ENCODE assay signal across 11 cellular contexts in the genomic region with DNA sequence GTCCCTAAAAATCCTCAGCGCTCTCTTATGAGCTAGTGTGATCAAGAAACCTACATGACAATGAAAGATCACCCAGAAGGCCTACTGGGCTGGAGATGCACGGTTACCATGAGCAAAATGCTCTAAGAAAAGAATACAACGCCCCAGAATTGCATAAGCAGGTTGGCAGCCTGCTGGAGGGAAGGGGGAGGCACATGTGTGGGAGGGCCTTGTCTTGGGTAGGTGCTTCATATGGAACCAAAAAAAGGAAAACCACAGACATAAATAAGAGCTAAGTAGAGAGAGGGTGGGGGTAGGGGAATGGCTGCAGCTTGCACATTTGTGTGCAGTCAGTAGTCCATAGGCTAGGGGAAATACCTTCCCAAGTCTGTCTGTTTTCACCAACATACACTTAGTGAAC. TPM values are rescaled to one million over a fixed set of nuclear protein-coding genes. Genes with fewer than 3 reads are reported as not detected.
DNase-seq lines count a peak whose midpoint lies in the region; ATAC-seq and TF ChIP-seq lines count a peak whose summit lies in the region.
"Had no signal": no experiment of that assay in that cellular context is flagged by ENCODE, and none has a peak within 500 bp of the region (broad histone marks: within the 10 kb centered on the region; RNA-seq: fewer than 3 reads in every experiment).

No MANE protein-coding gene starts in this region.

- H3K27ac Mint-ChIP-seq in CD8-positive, alpha-beta memory T cell = peak overlapping the region in 1 of 8 donors; percentile 22
- H3K27ac Mint-ChIP-seq in effector memory CD8-positive, alpha-beta T cell = no peak overlapping the region

- no peak overlapping the region for H3K27ac ChIP-seq in CD8-positive, alpha-beta memory T cell (ENCODE audit: low read depth, low read length)
- no peak overlapping the region for H3K27ac ChIP-seq in HEK293 (ENCODE audit: extremely low read depth, low read depth, low read length)

- peaks cover 0 to 4% (median 2%) of the 10 kb centered on the region in 3 donors for H3K36me3 Mint-ChIP-seq in CD8-positive, alpha-beta memory T cell
- H3K36me3 Mint-ChIP-seq in effector memory CD8-positive, alpha-beta T cell (ENCODE audit: insufficient read depth) = peaks cover 29% of the 10 kb centered on the region

- DNase-seq in CD8-positive, alpha-beta memory T cell = peak in 3 of 5 donors; percentile 32 to 76 (median 56)
- DNase-seq in T-helper 1 cell (peak in 3 of 5 donors; percentile 25 to 44 (median 29)), GM03348 (ENCODE audit: low spot score) (no peak)
- DNase-seq in effector memory CD8-positive, alpha-beta T cell = no peak
- DNase-seq: EL had no signal

- H3K4me3 ChIP-seq in CD8-positive, alpha-beta memory T cell (ENCODE audit: low read length) = no peak overlapping the region
- H3K4me3 ChIP-seq in HEK293 (ENCODE audit: low read depth, low read length) = no peak overlapping the region

- H3K4me1 ChIP-seq in CD8-positive, alpha-beta memory T cell (ENCODE audit: insufficient read depth, low read length) = peaks cover 36% of the 10 kb centered on the region
- no peaks in the 10 kb centered on the region; the same call in 1 of the 2 replicates for H3K4me1 ChIP-seq in HEK293 (ENCODE audit: control insufficient read depth, insufficient read depth, low read length)

- H3K27me3 Mint-ChIP-seq in CD8-positive, alpha-beta memory T cell = peaks cover 0 to 2% of the 10 kb centered on the region in 2 donors
- H3K27me3 Mint-ChIP-seq in effector memory CD8-positive, alpha-beta T cell = no peaks in the 10 kb centered on the region

- TF ChIP-seq CTCF in HEK293 (tag by site-specific recombination; IDR thresholded peaks at IDR 0.05) = no peak

- no peaks in the 10 kb centered on the region for H3K36me3 ChIP-seq in CD8-positive, alpha-beta memory T cell (ENCODE audit: insufficient read depth, low read length)
- H3K36me3 ChIP-seq in HEK293 (ENCODE audit: control insufficient read depth in 2 of 2, insufficient read depth in 1 of 2, low read length in 2 of 2) = peaks cover 0 to 5% of the 10 kb centered on the region in 2 experiments; a peak in 1 of 3 replicates

- POLR2A ChIA-PET in CD8-positive, alpha-beta memory T cell (lab: Charles Lee) = interaction anchor here (1.2 kb wide), 1 partner anchor 76 kb away, joined by 6 read pairs; no protein-coding TSS in a partner anchor
- POLR2A ChIA-PET in HEK293 (lab: Yijun Ruan, JAX) = interaction anchor here (0.6 kb wide), 1 partner anchor 76 kb away, joined by 4 read pairs; no protein-coding TSS in a partner anchor

- H3K27me3 ChIP-seq in CD8-positive, alpha-beta memory T cell (ENCODE audit: insufficient read depth, low read length, poor library complexity, severe bottlenecking) = no peaks in the 10 kb centered on the region

- H3K4me1 Mint-ChIP-seq in CD8-positive, alpha-beta memory T cell = peaks cover 25 to 36% (median 33%) of the 10 kb centered on the region in 3 donors
- H3K4me1 Mint-ChIP-seq in effector memory CD8-positive, alpha-beta T cell (ENCODE audit: low read depth in 2 of 2) = peaks cover 11 to 22% of the 10 kb centered on the region in 2 donors

- peak; percentile 9 for ATAC-seq in effector memory CD8-positive, alpha-beta T cell (replicated peaks)
- ATAC-seq in HG02642 (IDR thresholded peaks at IDR 0.05; ENCODE audit: poor library complexity, unreplicated experiment) (no peak), GM19467 (IDR thresholded peaks at IDR 0.05; ENCODE audit: unreplicated experiment) (no peak), GM19023 (IDR thresholded peaks at IDR 0.05; ENCODE audit: unreplicated experiment) (no peak)

- H3K9me3 Mint-ChIP-seq in CD8-positive, alpha-beta memory T cell = no peaks in the 10 kb centered on the region
- H3K9me3 Mint-ChIP-seq in effector memory CD8-positive, alpha-beta T cell = no peaks in the 10 kb centered on the region

- H3K9me3 ChIP-seq in CD8-positive, alpha-beta memory T cell (ENCODE audit: low read length) = no peaks in the 10 kb centered on the region
- no peaks in the 10 kb centered on the region for H3K9me3 ChIP-seq in HEK293 (ENCODE audit: control insufficient read depth, insufficient read depth, low read depth, low read length)

- H3K4me3 Mint-ChIP-seq in CD8-positive, alpha-beta memory T cell = peak overlapping the region in 3 of 7 donors; percentile 8 to 73 (median 55)
- no peak overlapping the region for H3K4me3 Mint-ChIP-seq in effector memory CD8-positive, alpha-beta T cell

- CTCF ChIA-PET in CD8-positive, alpha-beta memory T cell (lab: Charles Lee) = interaction anchor here (1.0 to 6.0 kb wide), 8 partner anchors 15 to 205 kb away, joined by 3 to 105 read pairs (median 14); a partner anchor contains a TSS
- CTCF ChIA-PET in HEK293 (lab: Yijun Ruan, JAX) = interaction anchor here (0.6 to 5.9 kb wide), 17 partner anchors 9 to 260 kb away, joined by 3 to 53 read pairs (median 4); a partner anchor contains a TSS

TF ChIP-seq in HEK293, 187 proteins besides CTCF, POLR2A, EP300 and RAD21 (continues in another document):
- no peak for TF ChIP-seq ZNF175 (tag by site-specific recombination; IDR thresholded peaks at IDR 0.05)
- peak; percentile 79 for TF ChIP-seq ZFHX2 (tag by site-specific recombination; conservative IDR thresholded peaks at IDR 0.05)
- no peak for TF ChIP-seq ZFP3 (tag by site-specific recombination; IDR thresholded peaks at IDR 0.05; ENCODE audit: low read depth)
- TF ChIP-seq, protein P1, sequence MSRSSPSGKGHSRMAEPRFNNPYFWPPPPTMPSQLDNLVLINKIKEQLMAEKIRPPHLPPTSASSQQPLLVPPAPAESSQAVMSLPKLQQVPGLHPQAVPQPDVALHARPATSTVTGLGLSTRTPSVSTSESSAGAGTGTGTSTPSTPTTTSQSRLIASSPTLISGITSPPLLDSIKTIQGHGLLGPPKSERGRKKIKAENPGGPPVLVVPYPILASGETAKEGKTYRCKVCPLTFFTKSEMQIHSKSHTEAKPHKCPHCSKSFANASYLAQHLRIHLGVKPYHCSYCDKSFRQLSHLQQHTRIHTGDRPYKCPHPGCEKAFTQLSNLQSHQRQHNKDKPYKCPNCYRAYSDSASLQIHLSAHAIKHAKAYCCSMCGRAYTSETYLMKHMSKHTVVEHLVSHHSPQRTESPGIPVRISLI (tag by site-specific recombination; IDR thresholded peaks at IDR 0.05) = no peak
- TF ChIP-seq, protein P2, sequence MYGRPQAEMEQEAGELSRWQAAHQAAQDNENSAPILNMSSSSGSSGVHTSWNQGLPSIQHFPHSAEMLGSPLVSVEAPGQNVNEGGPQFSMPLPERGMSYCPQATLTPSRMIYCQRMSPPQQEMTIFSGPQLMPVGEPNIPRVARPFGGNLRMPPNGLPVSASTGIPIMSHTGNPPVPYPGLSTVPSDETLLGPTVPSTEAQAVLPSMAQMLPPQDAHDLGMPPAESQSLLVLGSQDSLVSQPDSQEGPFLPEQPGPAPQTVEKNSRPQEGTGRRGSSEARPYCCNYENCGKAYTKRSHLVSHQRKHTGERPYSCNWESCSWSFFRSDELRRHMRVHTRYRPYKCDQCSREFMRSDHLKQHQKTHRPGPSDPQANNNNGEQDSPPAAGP (tag by site-specific recombination; IDR thresholded peaks at IDR 0.05) = no peak
- TF ChIP-seq, protein P3, sequence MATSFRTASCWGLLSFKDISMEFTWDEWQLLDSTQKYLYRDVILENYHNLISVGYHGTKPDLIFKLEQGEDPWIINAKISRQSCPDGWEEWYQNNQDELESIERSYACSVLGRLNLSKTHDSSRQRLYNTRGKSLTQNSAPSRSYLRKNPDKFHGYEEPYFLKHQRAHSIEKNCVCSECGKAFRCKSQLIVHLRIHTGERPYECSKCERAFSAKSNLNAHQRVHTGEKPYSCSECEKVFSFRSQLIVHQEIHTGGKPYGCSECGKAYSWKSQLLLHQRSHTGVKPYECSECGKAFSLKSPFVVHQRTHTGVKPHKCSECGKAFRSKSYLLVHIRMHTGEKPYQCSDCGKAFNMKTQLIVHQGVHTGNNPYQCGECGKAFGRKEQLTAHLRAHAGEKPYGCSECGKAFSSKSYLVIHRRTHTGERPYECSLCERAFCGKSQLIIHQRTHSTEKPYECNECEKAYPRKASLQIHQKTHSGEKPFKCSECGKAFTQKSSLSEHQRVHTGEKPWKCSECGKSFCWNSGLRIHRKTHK (tag by site-specific recombination; IDR thresholded peaks at IDR 0.05) = no peak
- TF ChIP-seq ZNF157 (tag by site-specific recombination; IDR thresholded peaks at IDR 0.05) = 0 out of 2 replicates have a peak, but pooled peaks have one; percentile 28
- peak; percentile 64 for TF ChIP-seq EGR2 (tag by site-specific recombination; IDR thresholded peaks at IDR 0.05; ENCODE audit: low read depth)
- no peak for TF ChIP-seq ZBTB7A (tag by site-specific recombination; IDR thresholded peaks at IDR 0.05; ENCODE audit: low read depth)
- TF ChIP-seq, protein P4, sequence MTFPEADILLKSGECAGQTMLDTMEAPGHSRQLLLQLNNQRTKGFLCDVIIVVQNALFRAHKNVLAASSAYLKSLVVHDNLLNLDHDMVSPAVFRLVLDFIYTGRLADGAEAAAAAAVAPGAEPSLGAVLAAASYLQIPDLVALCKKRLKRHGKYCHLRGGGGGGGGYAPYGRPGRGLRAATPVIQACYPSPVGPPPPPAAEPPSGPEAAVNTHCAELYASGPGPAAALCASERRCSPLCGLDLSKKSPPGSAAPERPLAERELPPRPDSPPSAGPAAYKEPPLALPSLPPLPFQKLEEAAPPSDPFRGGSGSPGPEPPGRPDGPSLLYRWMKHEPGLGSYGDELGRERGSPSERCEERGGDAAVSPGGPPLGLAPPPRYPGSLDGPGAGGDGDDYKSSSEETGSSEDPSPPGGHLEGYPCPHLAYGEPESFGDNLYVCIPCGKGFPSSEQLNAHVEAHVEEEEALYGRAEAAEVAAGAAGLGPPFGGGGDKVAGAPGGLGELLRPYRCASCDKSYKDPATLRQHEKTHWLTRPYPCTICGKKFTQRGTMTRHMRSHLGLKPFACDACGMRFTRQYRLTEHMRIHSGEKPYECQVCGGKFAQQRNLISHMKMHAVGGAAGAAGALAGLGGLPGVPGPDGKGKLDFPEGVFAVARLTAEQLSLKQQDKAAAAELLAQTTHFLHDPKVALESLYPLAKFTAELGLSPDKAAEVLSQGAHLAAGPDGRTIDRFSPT (tag by site-specific recombination; IDR thresholded peaks at IDR 0.05) = no peak

RNA-seq across cellular contexts. Expression of a gene that starts 2.8 kb away (rescaled TPM):
- total RNA-seq in CD8-positive, alpha-beta memory T cell = 1 to 10 TPM; 4.0 to 5.2 TPM
- polyA plus RNA-seq in CD8-positive, alpha-beta memory T cell = 0.85 TPM

RNA-seq across cellular contexts. Expression of a gene that starts 3.0 kb away (rescaled TPM):
- total RNA-seq in CD8-positive, alpha-beta memory T cell = 1 to 10 TPM; 2.2 to 3.9 TPM
- polyA plus RNA-seq in CD8-positive, alpha-beta memory T cell = 1.4 TPM

RNA-seq across cellular contexts. Expression of a gene that starts 48.1 kb away (rescaled TPM):
- 10 to 100 TPM; 38.4 to 49.5 TPM for total RNA-seq in CD8-positive, alpha-beta memory T cell
- 36.3 TPM for polyA plus RNA-seq in CD8-positive, alpha-beta memory T cell

RNA-seq across cellular contexts. Expression of a gene that starts 59.5 kb away (rescaled TPM):
- not detected for total RNA-seq in CD8-positive, alpha-beta memory T cell
- not detected for polyA plus RNA-seq in CD8-positive, alpha-beta memory T cell
- total RNA-seq: H1, LHCN-M2 had no signal
- polyA plus RNA-seq: H1 had no signal

Comparison
In these comparisons a context has a peak if more than half of its experiments do, and no peak if none do; other contexts are left out.
1. DNase-seq: peak in CD8-positive, alpha-beta memory T cell (3 of 5) and T-helper 1 cell (3 of 5); none in effector memory CD8-positive, alpha-beta T cell (0 of 3) and GM03348 (single experiment).